ENCODE assay signal across 19 cellular contexts in genomic region chr1:102872526-102872925, GRCh38.
DNase-seq lines count a peak whose midpoint lies in the region; TF ChIP-seq lines count a peak whose summit lies in the region.
"Had no signal": no experiment of that assay in that cellular context is flagged by ENCODE, and none has a peak within 500 bp of the region (broad histone marks: within the 10 kb centered on the region; RNA-seq: fewer than 3 reads in every experiment).

No MANE protein-coding gene starts in this region.

- H3K4me1 ChIP-seq in H9 (ENCODE audit: insufficient read depth, low read length) (no peaks in the 10 kb centered on the region), mesendoderm (ENCODE audit: control insufficient read depth, low read depth, low read length) (no peaks in the 10 kb centered on the region)
- H3K4me1 ChIP-seq: BE2C had no signal

- no peaks in the 10 kb centered on the region for H3K79me1 ChIP-seq in H9 (ENCODE audit: insufficient read depth, low read depth, low read length, poor library complexity, severe bottlenecking)
- H3K79me1 ChIP-seq in mesendoderm (ENCODE audit: low read length) = no peaks in the 10 kb centered on the region

- H3K14ac ChIP-seq in H9 (ENCODE audit: insufficient read depth, low read length) = no peak overlapping the region

- BruUV-seq in MCF 10A (replicated peaks; lab: Mats Ljungman, UMichigan) = no TSS peak

- no peak overlapping the region for H2AFZ ChIP-seq in H9 (ENCODE audit: low read length)
- H2AFZ ChIP-seq: GM23248 had no signal

- H2BK20ac ChIP-seq in H9 (ENCODE audit: low read depth, low read length, poor library complexity, severe bottlenecking) = no peak overlapping the region

- H4K91ac ChIP-seq in H9 (ENCODE audit: insufficient read length, low read depth, low read length) = no peak overlapping the region

- H3K27me3 ChIP-seq in H9 (ENCODE audit: insufficient read depth, low read length) = no peaks in the 10 kb centered on the region
- H3K27me3 ChIP-seq in mesendoderm (ENCODE audit: insufficient read depth, low read length, poor library complexity) = no peaks in the 10 kb centered on the region
- H3K27me3 ChIP-seq: BE2C had no signal

- no peaks in the 10 kb centered on the region for H3K23me2 ChIP-seq in H9 (ENCODE audit: insufficient read length, low read depth, low read length, poor library complexity, severe bottlenecking)

- H3T11ph ChIP-seq in H9 (ENCODE audit: low read length) = no peak overlapping the region

- no peaks in the 10 kb centered on the region for H4K20me1 ChIP-seq in H9 (ENCODE audit: control insufficient read depth, insufficient read depth, insufficient read length)

- H3K36me3 ChIP-seq in mesendoderm (ENCODE audit: control insufficient read depth, insufficient read depth, low read length) = no peaks in the 10 kb centered on the region
- H3K36me3 ChIP-seq: BE2C had no signal

- no peak overlapping the region for H2BK120ac ChIP-seq in H9 (ENCODE audit: low read depth, low read length, poor library complexity, severe bottlenecking)
- H2BK120ac ChIP-seq in mesendoderm (ENCODE audit: low read depth, low read length) = no peak overlapping the region

- H3K56ac ChIP-seq in H9 (ENCODE audit: insufficient read length, low read depth, low read length) (no peak overlapping the region), mesendoderm (ENCODE audit: low read length) (no peak overlapping the region)

- CTCF ChIA-PET in MCF 10A (lab: Yijun Ruan, JAX) = interaction anchor here (0.6 kb wide), 1 partner anchor 34 kb away, joined by 3 read pairs; no protein-coding TSS in a partner anchor

- H4K8ac ChIP-seq in H9 (replicated peaks; ENCODE audit: insufficient read length, low read depth, low read length) = no peak overlapping the region
- H4K8ac ChIP-seq in mesendoderm (ENCODE audit: low read depth, low read length) = no peak overlapping the region

- POLR2A ChIA-PET in MCF 10A (lab: Yijun Ruan, JAX) = no interaction called here

- H3K27me3 Mint-ChIP-seq in H9 (ENCODE audit: low read depth) (no peaks in the 10 kb centered on the region), MCF 10A (ENCODE audit: insufficient read depth, unreplicated experiment) (no peaks in the 10 kb centered on the region), CD14-positive monocyte (ENCODE audit: low read depth in 3 of 3) (no peaks in the 10 kb centered on the region)

- H3K36me3 Mint-ChIP-seq in H9 (ENCODE audit: insufficient read depth in 1 of 3, low read depth in 3 of 3) (peaks cover 15 to 48% (median 25%) of the 10 kb centered on the region in 3 experiments), MCF 10A (ENCODE audit: insufficient read depth, unreplicated experiment) (no peaks in the 10 kb centered on the region), CD14-positive monocyte (no peaks in the 10 kb centered on the region)
- H3K36me3 Mint-ChIP-seq: CD8-positive, alpha-beta T cell had no signal

- DNase-seq in H9 = no peak
- DNase-seq in cerebellar cortex (ENCODE audit: low spot score) = peak; percentile 75
- peak; percentile 69 for DNase-seq in mesendoderm
- no peak for DNase-seq in MCF 10A (ENCODE audit: unreplicated experiment)
- no peak for DNase-seq in iPS-NIHi11 (ENCODE audit: low spot score)
- no peak for DNase-seq in CD14-positive monocyte (ENCODE audit: low spot score)
- no peak for DNase-seq in central memory CD4-positive, alpha-beta T cell
- DNase-seq: BE2C; CD8-positive, alpha-beta T cell; COR-L47; DMS153; DMS79 treated with DMSO at 0.1 percent for 48 hours; EL; GDM1; GM23248; HCEC 1CT had no signal

- H2BK12ac ChIP-seq in H9 (ENCODE audit: insufficient read length, low read depth, low read length) = no peak overlapping the region

- H3K79me2 ChIP-seq in H9 (ENCODE audit: insufficient read depth, low read length) (no peaks in the 10 kb centered on the region), mesendoderm (ENCODE audit: control insufficient read depth, insufficient read depth, low read length) (no peaks in the 10 kb centered on the region)

- H3K4me3 ChIP-seq in mesendoderm (ENCODE audit: low read length) = no peak overlapping the region
- H3K4me3 ChIP-seq: GM23248, K562 had no signal

- H3K4me3 Mint-ChIP-seq in H9 = no peak overlapping the region
- no peak overlapping the region for H3K4me3 Mint-ChIP-seq in MCF 10A (ENCODE audit: unreplicated experiment)
- no peak overlapping the region for H3K4me3 Mint-ChIP-seq in CD14-positive monocyte
- H3K4me3 Mint-ChIP-seq: CD8-positive, alpha-beta T cell had no signal

- H3K4me2 ChIP-seq in H9 (ENCODE audit: insufficient read depth, insufficient read length, low read length) = no peak overlapping the region
- H3K4me2 ChIP-seq in mesendoderm (ENCODE audit: low read length) = no peak overlapping the region

- no peak overlapping the region for H3K9ac ChIP-seq in H9 (ENCODE audit: extremely low read depth, insufficient read length, low read length)
- H3K9ac ChIP-seq in mesendoderm (ENCODE audit: low read length) = no peak overlapping the region
- H3K9ac ChIP-seq: GM23248 had no signal

- no peak overlapping the region for H3K27ac ChIP-seq in H9 (ENCODE audit: insufficient read length, low read depth, low read length)
- H3K27ac ChIP-seq in mesendoderm (ENCODE audit: low read depth, low read length) = no peak overlapping the region
- H3K27ac ChIP-seq: C4-2B, GM23248, HL-60 had no signal

- H3K18ac ChIP-seq in H9 (ENCODE audit: insufficient read length, low read depth, low read length) (no peak overlapping the region), mesendoderm (ENCODE audit: low read length) (no peak overlapping the region)

- intact Hi-C loops in MCF 10A (cut with micrococcal nuclease) = no loop called here
- intact Hi-C loops in CD14-positive monocyte (cut with micrococcal nuclease) = no loop called here

- no peak overlapping the region for H3K4ac ChIP-seq in H9 (ENCODE audit: low read depth, low read length)
- no peak overlapping the region for H3K4ac ChIP-seq in mesendoderm (ENCODE audit: low read depth, low read length)

- H3K9me3 ChIP-seq in H9 (ENCODE audit: control insufficient read depth, low read depth, low read length) = no peaks in the 10 kb centered on the region
- H3K9me3 ChIP-seq: BE2C had no signal

- WGBS in H9 (ENCODE audit: extremely low coverage, insufficient read length, low lambda C conversion rate) = no CpG with 5 or more reads among the region's 1 CpG
- no CpG with 5 or more reads among the region's 1 CpG for WGBS in mesendoderm (ENCODE audit: extremely low coverage, insufficient coverage, low lambda C conversion rate)

- TF ChIP-seq CTCF in H9 (conservative IDR thresholded peaks at IDR 0.05) (no peak), MCF 10A (IDR thresholded peaks at IDR 0.05; ENCODE audit: unreplicated experiment) (no peak), CD14-positive monocyte (IDR thresholded peaks at IDR 0.05) (no peak)

- H3K27ac Mint-ChIP-seq in H9 = peak overlapping the region in 2 of 3 experiments; percentile 32 to 39; a peak in 4 of 7 replicates
- no peak overlapping the region for H3K27ac Mint-ChIP-seq in MCF 10A (ENCODE audit: low read depth, unreplicated experiment)
- H3K27ac Mint-ChIP-seq in CD14-positive monocyte = no peak overlapping the region
- H3K27ac Mint-ChIP-seq: CD8-positive, alpha-beta T cell had no signal

- H2AK5ac ChIP-seq in H9 (ENCODE audit: insufficient read length, low read length) (no peak overlapping the region), mesendoderm (ENCODE audit: low read length) (no peak overlapping the region)

- H2BK15ac ChIP-seq in H9 (ENCODE audit: low read depth, low read length) = no peak overlapping the region
- no peak overlapping the region for H2BK15ac ChIP-seq in mesendoderm (replicated peaks; ENCODE audit: low read depth)

- no peak overlapping the region for H4K5ac ChIP-seq in H9 (ENCODE audit: insufficient read length, low read depth, low read length)
- no peak overlapping the region for H4K5ac ChIP-seq in mesendoderm (ENCODE audit: low read length)

- H2BK5ac ChIP-seq in H9 (ENCODE audit: insufficient read length, low read length) (no peak overlapping the region), mesendoderm (ENCODE audit: low read length) (no peak overlapping the region)

- H3K9me3 Mint-ChIP-seq in H9 (peaks cover 43 to 44% of the 10 kb centered on the region in 2 experiments), MCF 10A (ENCODE audit: unreplicated experiment) (peaks cover under 1% of the 10 kb centered on the region), CD14-positive monocyte (peaks cover 0 to 10% (median 4%) of the 10 kb centered on the region in 7 donors)

- peaks cover 6 to 9% of the 10 kb centered on the region in 2 experiments for H3K4me1 Mint-ChIP-seq in H9
- H3K4me1 Mint-ChIP-seq in MCF 10A (ENCODE audit: insufficient read depth, unreplicated experiment) = no peaks in the 10 kb centered on the region
- H3K4me1 Mint-ChIP-seq in CD14-positive monocyte = no peaks in the 10 kb centered on the region

- H3K23ac ChIP-seq in H9 (ENCODE audit: insufficient read length, low read depth, low read length) (no peak overlapping the region), mesendoderm (ENCODE audit: low read length) (no peak overlapping the region)

Comparison
In these comparisons a context has a peak if more than half of its experiments do, and no peak if none do; other contexts are left out.
1. DNase-seq: peak in cerebellar cortex (single experiment) and mesendoderm (single experiment); none in H9 (single experiment), MCF 10A (single experiment), iPS-NIHi11 (single experiment), CD14-positive monocyte (single experiment) and central memory CD4-positive, alpha-beta T cell (single experiment).
2. H3K27ac Mint-ChIP-seq: peak in H9 (2 of 3); none in MCF 10A (single experiment) and CD14-positive monocyte (0 of 7).